ENCODE assay signal across 2 cellular contexts in genomic region chr12:10226740-10227139, GRCh38.
TF ChIP-seq lines count a peak whose summit lies in the region.

No MANE protein-coding gene starts in this region.

TF ChIP-seq in IMR-90, 13 proteins besides CTCF, POLR2A, EP300 and RAD21:
- no peak for TF ChIP-seq MXI1 (IDR thresholded peaks at IDR 0.05; ENCODE audit: borderline replicate concordance, low read depth, low read length)
- peak; percentile 80 for TF ChIP-seq CEBPB (IDR thresholded peaks at IDR 0.05; ENCODE audit: low read depth, low read length)

TF ChIP-seq in SK-N-SH, 30 proteins besides CTCF, POLR2A, EP300 and RAD21:
- TF ChIP-seq GABPA (IDR thresholded peaks at IDR 0.05; ENCODE audit: low read depth) (no peak), TEAD4 (IDR thresholded peaks at IDR 0.05; ENCODE audit: borderline replicate concordance, insufficient read depth) (no peak), FOXM1 (IDR thresholded peaks at IDR 0.05; ENCODE audit: low read depth) (no peak), REST (IDR thresholded peaks at IDR 0.05; ENCODE audit: low read depth, low read length) (no peak), USF2 (IDR thresholded peaks at IDR 0.05; ENCODE audit: borderline replicate concordance, low read depth, low read length) (no peak), RXRA (IDR thresholded peaks at IDR 0.05; ENCODE audit: borderline replicate concordance, low read depth) (no peak), SMC3 (IDR thresholded peaks at IDR 0.05; ENCODE audit: low read depth, low read length) (no peak), MAX (IDR thresholded peaks at IDR 0.05; ENCODE audit: low read depth) (no peak)
